ENCODE assay signal across 11 cellular contexts in genomic region chr1:223704921-223705878, GRCh38. TPM values are rescaled to one million over a fixed set of nuclear protein-coding genes. Genes with fewer than 3 reads are reported as not detected.
DNase-seq lines count a peak whose midpoint lies in the region; ATAC-seq and TF ChIP-seq lines count a peak whose summit lies in the region.
"Had no signal": no experiment of that assay in that cellular context is flagged by ENCODE, and none has a peak within 500 bp of the region (broad histone marks: within the 10 kb centered on the region; RNA-seq: fewer than 3 reads in every experiment).

No MANE protein-coding gene starts in this region.

- WGBS in spleen, 5 donors = 38 to 53% (median 39%) methylated on average over 8 of the region's 8 CpGs

- H3K4me1 Mint-ChIP-seq in T-cell = peaks cover 9 to 21% (median 13%) of the 10 kb centered on the region in 3 donors

- H3K27ac ChIP-seq in RWPE2 (ENCODE audit: poor library complexity, severe bottlenecking) (peak overlapping the region; percentile 97), spleen (peak overlapping the region in 5 of 8 donors; percentile 29 to 68 (median 43))

- no peak for ATAC-seq in RWPE2 (ENCODE audit: low read depth)
- no peak for ATAC-seq in T-cell (replicated peaks in 1 of 4)
- ATAC-seq: body of pancreas had no signal

- DNase-seq in H4 (ENCODE audit: low spot score) = peak; percentile 59
- DNase-seq in RWPE2 (ENCODE audit: low spot score) = no peak
- DNase-seq in glomerular visceral epithelial cell (ENCODE audit: extremely low spot score) = peak; percentile 67
- no peak for DNase-seq in spleen
- no peak for DNase-seq in T-cell
- no peak for DNase-seq in NCI-H2081 treated with DMSO at 0.1 percent for 48 hours (lab: John Stamatoyannopoulos, UW)
- DNase-seq in T-helper 1 cell = no peak
- no peak for DNase-seq in DMS114 treated with DMSO at 0.1 percent for 48 hours (lab: John Stamatoyannopoulos, UW; ENCODE audit: unreplicated experiment)
- DNase-seq: body of pancreas, naive B cell had no signal

- no peaks in the 10 kb centered on the region for H3K9me3 Mint-ChIP-seq in T-cell
- H3K9me3 Mint-ChIP-seq: naive B cell had no signal

- no peaks in the 10 kb centered on the region for H3K36me3 Mint-ChIP-seq in T-cell
- H3K36me3 Mint-ChIP-seq: naive B cell had no signal

- intact Hi-C loops in spleen (cut with DNase I; ENCODE audit: low total_unique reads) = no loop called here

- no peaks in the 10 kb centered on the region for H3K36me3 ChIP-seq in RWPE2 (ENCODE audit: low read depth)
- no peaks in the 10 kb centered on the region for H3K36me3 ChIP-seq in spleen

- H3K27me3 ChIP-seq in RWPE2 (ENCODE audit: insufficient read depth, poor library complexity, severe bottlenecking) = no peaks in the 10 kb centered on the region
- no peaks in the 10 kb centered on the region for H3K27me3 ChIP-seq in spleen (replicated peaks in 1 of 7)
- H3K27me3 ChIP-seq: body of pancreas had no signal

- POLR2A ChIA-PET in T-cell (lab: Charles Lee) = no interaction called here

- H3K4me1 ChIP-seq in RWPE2 (ENCODE audit: insufficient read depth, poor library complexity, severe bottlenecking) = peaks cover 51% of the 10 kb centered on the region
- H3K4me1 ChIP-seq in spleen = peaks cover 4 to 52% (median 21%) of the 10 kb centered on the region in 6 donors

- H3K27ac Mint-ChIP-seq in T-cell = no peak overlapping the region

- CTCF ChIA-PET in T-cell (lab: Charles Lee) = interaction anchor here in 1 of 2 donors (1.0 kb wide), 1 partner anchor 9 kb away, joined by 3 read pairs; no protein-coding TSS in a partner anchor

- H3K9me3 ChIP-seq in RWPE2 (ENCODE audit: severe bottlenecking) (no peaks in the 10 kb centered on the region), spleen (no peaks in the 10 kb centered on the region)
- H3K9me3 ChIP-seq: body of pancreas had no signal

- no peak overlapping the region for H3K4me3 Mint-ChIP-seq in T-cell
- H3K4me3 Mint-ChIP-seq: naive B cell had no signal

- H3K27me3 Mint-ChIP-seq in T-cell = no peaks in the 10 kb centered on the region

- H3K4me3 ChIP-seq in RWPE2 (ENCODE audit: severe bottlenecking) = no peak overlapping the region
- H3K4me3 ChIP-seq in spleen = no peak overlapping the region
- H3K4me3 ChIP-seq: body of pancreas had no signal

- no peak for TF ChIP-seq POLR2A in spleen (IDR thresholded peaks at IDR 0.05)

- TF ChIP-seq CTCF in RWPE2 (IDR thresholded peaks at IDR 0.05; ENCODE audit: poor library complexity, severe bottlenecking) (no peak), spleen (IDR thresholded peaks at IDR 0.05 in 8 of 11, conservative IDR thresholded peaks at IDR 0.05 in 3 of 11) (no peak)

RNA-seq across cellular contexts. Expression of gene CAPN2, which starts 7.1 kb away (rescaled TPM):
- 43.4 and 47.9 TPM in 2 replicates for total RNA-seq in H4 (2014; rRNA removed; shearing (Covaris generic))
- total RNA-seq in spleen = 100 to 1,000 TPM in 1 of 7 donors, 10 to 100 TPM in 6; 48.8 to 106 (median 88.8) TPM
- polyA plus RNA-seq in spleen = 10 to 100 TPM; 20.5 to 50.7 (median 35.7) TPM
- 100 to 1,000 TPM; 146 to 206 (median 169) TPM for total RNA-seq in T-cell

RNA-seq across cellular contexts. Expression of gene CAPN8, which starts 39.7 kb away (rescaled TPM):
- total RNA-seq in H4 (2014; rRNA removed; shearing (Covaris generic)) = not detected in 2 replicates
- total RNA-seq in spleen = under 1 TPM in 1 of 7 donors, not detected in 6; 0.73 TPM
- polyA plus RNA-seq in spleen = under 1 TPM in 1 of 3 donors, not detected in 2; 0.08 TPM
- total RNA-seq in T-cell = under 1 TPM; 0.38 to 0.99 (median 0.56) TPM
- total RNA-seq: subcutaneous adipose tissue had no signal

Comparison
In these comparisons a context has a peak if more than half of its experiments do, and no peak if none do; other contexts are left out.
1. DNase-seq: peak in H4 (single experiment) and glomerular visceral epithelial cell (single experiment); none in RWPE2 (single experiment), spleen (single experiment), T-cell (0 of 34), NCI-H2081 treated with DMSO at 0.1 percent for 48 hours (single experiment), T-helper 1 cell (0 of 5) and DMS114 treated with DMSO at 0.1 percent for 48 hours (single experiment).